In genomic region chr7:128616799-128617198, GRCh38 we compare ENCODE assay signal across 4 cellular contexts. TPM values are rescaled to one million over a fixed set of nuclear protein-coding genes. Genes with fewer than 3 reads are reported as not detected.
DNase-seq lines count a peak whose midpoint lies in the region; ATAC-seq, FAIRE-seq and TF ChIP-seq lines count a peak whose summit lies in the region.
"Not testable (repeated sequence)": the region's sequence is repeated elsewhere in the genome, so short reads cannot be mapped to it uniquely, and the experiment has no call there.
"Had no signal": no experiment of that assay in that cellular context is flagged by ENCODE, and none has a peak within 500 bp of the region (broad histone marks: within the 10 kb centered on the region; RNA-seq: fewer than 3 reads in every experiment).

No MANE protein-coding gene starts in this region.

- CTCF ChIA-PET in HEK293 (lab: Yijun Ruan, JAX); K562 (lab: Yijun Ruan, JAX; ENCODE audit: low intra/inter-chr PET ratio): not testable (repeated sequence)

- DNase-seq in K562 (ENCODE audit: extremely low read depth in 1 of 4, low spot score in 3 of 4); nephron progenitor cell: not testable (repeated sequence)

- H3K4me1 ChIP-seq in HEK293 (ENCODE audit: control insufficient read depth, insufficient read depth, low read length); K562 (replicated peaks in 1 of 2; ENCODE audit: control insufficient read depth in 2 of 2, insufficient read depth in 2 of 2, low read length in 2 of 2): not testable (repeated sequence)

- in situ Hi-C loops in K562 (cut with MboI): not testable (repeated sequence)

- H2AFZ ChIP-seq in K562 (ENCODE audit: low read depth, low read length): not testable (repeated sequence)

- not testable (repeated sequence) for ATAC-seq in K562

- H3K9ac ChIP-seq in K562 (ENCODE audit: insufficient read depth in 1 of 2, low read depth in 2 of 2, low read length in 2 of 2): not testable (repeated sequence)

- H3K9me3 ChIP-seq in HEK293 (ENCODE audit: control insufficient read depth, insufficient read depth, low read depth, low read length); K562 (replicated peaks; ENCODE audit: control insufficient read depth, insufficient read depth, low read depth, low read length): not testable (repeated sequence)

- 77% methylated on average over 4 of the region's 4 CpGs for WGBS in K562 (ENCODE audit: insufficient coverage, low coverage, missing lambda C conversion rate)

- not testable (repeated sequence) for H3K9me1 ChIP-seq in K562 (ENCODE audit: control insufficient read depth, insufficient read depth, low read length)

- not testable (repeated sequence) for TF ChIP-seq CTCF in HEK293 (tag by site-specific recombination; IDR thresholded peaks at IDR 0.05); K562 (IDR thresholded peaks at IDR 0.05 in 2 of 3, conservative IDR thresholded peaks at IDR 0.05 in 1 of 3; ENCODE audit: insufficient read depth in 2 of 3, low read depth in 1 of 3, low read length in 3 of 3); nephron progenitor cell (IDR thresholded peaks at IDR 0.05)

- not testable (repeated sequence) for TF ChIP-seq RAD21 in K562 (CRISPR knock-in tag; conservative IDR thresholded peaks at IDR 0.05 in 1 of 2, IDR thresholded peaks at IDR 0.05 in 1 of 2)

- not testable (repeated sequence) for FAIRE-seq in K562 (lab: Jason Lieb, UNC)

- not testable (repeated sequence) for H3K9me3 Mint-ChIP-seq in nephron progenitor cell

- peaks cover 43% of the 10 kb centered on the region for H3K36me3 Mint-ChIP-seq in nephron progenitor cell (ENCODE audit: low read depth)

- not testable (repeated sequence) for H3K79me2 ChIP-seq in K562 (ENCODE audit: control insufficient read depth, insufficient read depth, low read length)

- peak overlapping the region; percentile 68 for H3K27ac Mint-ChIP-seq in nephron progenitor cell

- intact Hi-C loops in K562 (cut with micrococcal nuclease): not testable (repeated sequence)

- H3K4me1 Mint-ChIP-seq in nephron progenitor cell: not testable (repeated sequence)

- not testable (repeated sequence) for H3K4me3 Mint-ChIP-seq in nephron progenitor cell

- not testable (repeated sequence) for TF ChIP-seq EP300 in K562 (IDR thresholded peaks at IDR 0.05; ENCODE audit: low read length)

- H3K27me3 ChIP-seq in K562 (ENCODE audit: control insufficient read depth in 2 of 2, insufficient read depth in 2 of 2, low read length in 2 of 2): not testable (repeated sequence)

- BruUV-seq in K562 (replicated peaks; lab: Mats Ljungman, UMichigan): not testable (repeated sequence)

- H3K4me3 ChIP-seq in HEK293 (ENCODE audit: low read depth, low read length); K562: not testable (repeated sequence)

- H4K20me1 ChIP-seq in K562 (replicated peaks; ENCODE audit: control insufficient read depth, insufficient read depth, low read length): not testable (repeated sequence)

- not testable (repeated sequence) for H3K27ac ChIP-seq in HEK293 (ENCODE audit: extremely low read depth, low read depth, low read length); K562 (ENCODE audit: extremely low read depth, low read depth, low read length)

- H3K36me3 ChIP-seq in HEK293 (ENCODE audit: control insufficient read depth in 2 of 2, insufficient read depth in 1 of 2, low read length in 2 of 2) (peaks cover 0 to 12% of the 10 kb centered on the region in 2 experiments; a peak in 2 of 3 replicates), K562 (ENCODE audit: control insufficient read depth, insufficient read depth, low read length) (peaks cover 54% of the 10 kb centered on the region; the same call in 2 of the 3 replicates)

- POLR2A ChIA-PET in HEK293 (lab: Yijun Ruan, JAX); K562 (lab: Yijun Ruan, JAX): not testable (repeated sequence)

- not testable (repeated sequence) for H3K27me3 Mint-ChIP-seq in nephron progenitor cell (ENCODE audit: low read depth, poor library complexity)

- not testable (repeated sequence) for H3K4me2 ChIP-seq in K562 (ENCODE audit: insufficient read depth, low read length)

- TF ChIP-seq POLR2A in K562 (conservative IDR thresholded peaks at IDR 0.05): not testable (repeated sequence)

TF ChIP-seq in HEK293, 187 proteins besides CTCF, POLR2A, EP300 and RAD21:
- peak; percentile 91 for TF ChIP-seq ZNF146 (tag by site-specific recombination; IDR thresholded peaks at IDR 0.05)

TF ChIP-seq in K562, 482 proteins besides CTCF, POLR2A, EP300 and RAD21:
- TF ChIP-seq NFIC (IDR thresholded peaks at IDR 0.05): 0 out of 2 replicates have a peak, but pooled peaks have one; percentile 20

RNA-seq across cellular contexts. Expression of gene GARIN1A, which starts 55.3 kb away (rescaled TPM):
- 0.12 and 0.33 TPM in 2 replicates for total RNA-seq in K562 (2011; cell fraction: chromatin; rRNA removed; ENCODE audit: low replicate concordance)
- total RNA-seq in K562 (2011; cell fraction: nucleolus; rRNA removed): under 0.01 and 0.13 TPM in 2 replicates
- total RNA-seq in K562 (2011; cell fraction: nucleoplasm; rRNA removed): 0.15 TPM in 2 replicates
- not detected in 2 replicates for total RNA-seq in K562 (2014; rRNA removed)
- total RNA-seq in K562 (2014; rRNA removed; fragmentation: Illumina TruSeq; extraction: Trizol): 0.04 and 0.16 TPM in 2 replicates
- total RNA-seq in K562 (2015; rRNA removed; fragmentation: Illumina TruSeq; extraction: Trizol): 0.04 and 0.07 TPM in 2 replicates
- total RNA-seq in K562 (2021): 0.25 TPM in 1 of 2 replicates, not detected in the other
- polyA plus RNA-seq in K562 (2011; rRNA removed): 0.04 TPM in 1 of 2 replicates, not detected in the other
- polyA plus RNA-seq in K562 (2011; cell fraction: cytosol; rRNA removed): under 0.01 TPM in 1 of 2 replicates, not detected in the other
- 0.06 TPM in 2 replicates for polyA plus RNA-seq in K562 (2011; cell fraction: nucleus; rRNA removed)
- 0.04 and 0.39 TPM in 2 replicates for polyA plus RNA-seq in K562 (2012)
- not detected in 2 replicates for polyA plus RNA-seq in K562 (2014; fragmentation: Illumina TruSeq; extraction: Trizol)
- polyA plus RNA-seq in K562 (2014; fragmentation: Nextera tagmentation; extraction: Ambion mirVana): under 1 TPM; 0.01 TPM
- 0.41 TPM in 1 of 2 replicates, not detected in the other for polyA plus RNA-seq in K562 (2014; rRNA removed)
- polyA minus RNA-seq in K562 (2011; rRNA and poly(A)+ RNA removed): not detected in 2 replicates
- not detected in 2 replicates for polyA minus RNA-seq in K562 (2011; cell fraction: cytosol; rRNA and poly(A)+ RNA removed)
- polyA minus RNA-seq in K562 (2011; cell fraction: nucleus; rRNA and poly(A)+ RNA removed): not detected in 2 replicates
- total RNA-seq: A172 had no signal
